In the genomic region with DNA sequence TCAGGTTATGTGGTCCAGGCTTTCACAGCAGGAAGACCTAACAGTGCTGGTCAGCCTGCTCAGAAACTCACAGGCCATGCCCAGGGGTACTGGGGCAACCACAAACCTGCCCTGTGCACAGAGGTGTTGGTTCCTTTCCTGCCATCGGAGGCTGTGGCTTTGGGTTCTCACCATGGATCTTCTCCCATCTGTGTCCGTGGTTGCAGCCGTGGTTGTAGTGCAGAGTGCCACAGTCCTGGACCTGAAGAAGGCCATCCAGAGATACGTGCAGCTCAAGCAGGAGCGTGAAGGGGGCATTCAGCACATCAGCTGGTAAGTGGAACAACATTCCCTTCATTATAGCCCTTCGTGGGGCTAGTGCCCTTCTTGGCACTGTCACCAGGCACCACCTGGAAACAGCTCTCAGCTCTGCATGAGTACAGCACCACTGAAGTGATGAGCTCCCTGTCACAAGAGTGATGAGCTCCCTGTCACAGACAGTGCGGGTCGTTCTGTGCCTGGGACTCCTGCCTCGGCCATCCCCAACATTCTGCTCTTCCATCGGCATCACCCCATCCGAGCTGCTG, we compare ENCODE assay signal across 17 cellular contexts. TPM values are rescaled to one million over a fixed set of nuclear protein-coding genes. Genes with fewer than 3 reads are reported as not detected.
DNase-seq lines count a peak whose midpoint lies in the region; ATAC-seq lines count a peak whose summit lies in the region.
"Had no signal": no experiment of that assay in that cellular context is flagged by ENCODE, and none has a peak within 500 bp of the region (broad histone marks: within the 10 kb centered on the region; RNA-seq: fewer than 3 reads in every experiment).

No MANE protein-coding gene starts in this region.

- H3K27ac ChIP-seq in BLaER1 treated with 17β-estradiol and CSF1 and Interleukin-3, amounts not matched to agents 10 nM and 100 nM = no peak overlapping the region
- H3K27ac ChIP-seq: BLaER1, neutrophil, right lobe of liver, upper lobe of left lung had no signal

- peak overlapping the region in 10 of 11 experiments; percentile 83 to 98 (median 94); a peak in 11 of 22 replicates for H3K4me2 ChIP-seq in BLaER1 treated with 17β-estradiol and CSF1 and Interleukin-3, amounts not matched to agents 10 nM and 100 nM

- intact Hi-C loops in activated T-helper 1 cell treated with anti-CD3 and anti-CD28 coated beads, Interleukin-12 subunit alpha, Interleukin-12 subunit beta, Interleukin-2, Interleukin-4 antibody, amounts not matched to agents 30 ng/mL and 10 ng/mL and 1 ng/mL, durations not matched to agents 14 hours and 24 hours and 36 hours (cut with micrococcal nuclease) = no loop called here

- no peak overlapping the region for H3K27ac Mint-ChIP-seq in T-helper 2 cell treated with Interferon-gamma antibody and Interleukin-4, amounts not matched to agents 5 μg/mL and 100 μg/mL, for 36 hours
- no peak overlapping the region for H3K27ac Mint-ChIP-seq in activated T-helper 1 cell treated with anti-CD3 and anti-CD28 coated beads, Interleukin-12 subunit alpha, Interleukin-12 subunit beta, Interleukin-2, Interleukin-4 antibody, amounts not matched to agents 30 ng/mL and 10 ng/mL and 1 ng/mL, durations not matched to agents 14 hours and 24 hours and 36 hours
- H3K27ac Mint-ChIP-seq in naive B cell = no peak overlapping the region
- H3K27ac Mint-ChIP-seq: H9; stimulated activated naive CD8-positive, alpha-beta T cell treated with anti-CD3 and anti-CD28 coated beads, Interleukin-15, Interleukin-2, amounts not matched to agents 100 ng/mL and 50 ng/mL, for 24 hours had no signal

- peaks cover 0 to 75% (median 43%) of the 10 kb centered on the region in 11 experiments; a peak in 18 of 22 replicates for H4K20me1 ChIP-seq in BLaER1 treated with 17β-estradiol and CSF1 and Interleukin-3, amounts not matched to agents 10 nM and 100 nM

- no peak for ATAC-seq in naive B cell (ENCODE audit: low read depth in 2 of 2)
- ATAC-seq: Panc1, right lobe of liver had no signal

- H3K4me3 Mint-ChIP-seq in T-helper 2 cell treated with Interferon-gamma antibody and Interleukin-4, amounts not matched to agents 5 μg/mL and 100 μg/mL, for 36 hours = peak overlapping the region; percentile 94
- peak overlapping the region; percentile 79 for H3K4me3 Mint-ChIP-seq in activated T-helper 1 cell treated with anti-CD3 and anti-CD28 coated beads, Interleukin-12 subunit alpha, Interleukin-12 subunit beta, Interleukin-2, Interleukin-4 antibody, amounts not matched to agents 30 ng/mL and 10 ng/mL and 1 ng/mL, durations not matched to agents 14 hours and 24 hours and 36 hours
- H3K4me3 Mint-ChIP-seq in naive B cell = peak overlapping the region in 7 of 8 donors; percentile 5 to 100 (median 64)

- peak overlapping the region in 4 of 11 experiments; percentile 83 to 91 (median 88); a peak in 6 of 22 replicates for H3K9ac ChIP-seq in BLaER1 treated with 17β-estradiol and CSF1 and Interleukin-3, amounts not matched to agents 10 nM and 100 nM

- no peak for DNase-seq in T-helper 2 cell treated with Interferon-gamma antibody and Interleukin-4, amounts not matched to agents 5 μg/mL and 100 μg/mL, for 36 hours (ENCODE audit: low spot score)
- DNase-seq in T-helper 2 cell = no peak
- no peak for DNase-seq in activated T-helper 1 cell treated with anti-CD3 and anti-CD28 coated beads, Interleukin-12 subunit alpha, Interleukin-12 subunit beta, Interleukin-2, Interleukin-4 antibody, amounts not matched to agents 30 ng/mL and 10 ng/mL and 1 ng/mL, durations not matched to agents 14 hours and 24 hours and 36 hours (ENCODE audit: low spot score)
- no peak for DNase-seq in naive B cell
- DNase-seq in NCI-H82 treated with DMSO at 0.1 percent for 48 hours (lab: John Stamatoyannopoulos, UW; ENCODE audit: unreplicated experiment) = no peak
- DNase-seq in HuH-7 (ENCODE audit: low spot score) = no peak
- DNase-seq in HAP-1 (ENCODE audit: low spot score in 2 of 2) = no peak
- DNase-seq: activated naive CD4-positive, alpha-beta T cell treated with Interleukin-2 at 50 U/mL for 16 hours; H9; NCI-H2171; upper lobe of left lung had no signal

- H3K4me1 ChIP-seq in BLaER1 treated with 17β-estradiol and CSF1 and Interleukin-3, amounts not matched to agents 10 nM and 100 nM = peaks cover 35 to 46% (median 39%) of the 10 kb centered on the region in 10 experiments
- peaks cover 12% of the 10 kb centered on the region for H3K4me1 ChIP-seq in HAP-1

- H3K9me3 ChIP-seq in BLaER1 treated with 17β-estradiol and CSF1 and Interleukin-3, amounts not matched to agents 10 nM and 100 nM (replicated peaks in 1 of 11) = no peaks in the 10 kb centered on the region
- H3K9me3 ChIP-seq in HAP-1 = no peaks in the 10 kb centered on the region; the same call in 1 of the 2 replicates
- H3K9me3 ChIP-seq: BLaER1, neutrophil, right lobe of liver, upper lobe of left lung had no signal

- H3K36me3 ChIP-seq in BLaER1 treated with 17β-estradiol and CSF1 and Interleukin-3, amounts not matched to agents 10 nM and 100 nM = peaks cover 48 to 70% (median 59%) of the 10 kb centered on the region in 11 experiments
- peaks cover 71% of the 10 kb centered on the region for H3K36me3 ChIP-seq in HAP-1 (replicated peaks)

- H3K4me1 Mint-ChIP-seq in T-helper 2 cell treated with Interferon-gamma antibody and Interleukin-4, amounts not matched to agents 5 μg/mL and 100 μg/mL, for 36 hours (ENCODE audit: low read depth) = peaks cover 21% of the 10 kb centered on the region
- peaks cover 10% of the 10 kb centered on the region for H3K4me1 Mint-ChIP-seq in activated T-helper 1 cell treated with anti-CD3 and anti-CD28 coated beads, Interleukin-12 subunit alpha, Interleukin-12 subunit beta, Interleukin-2, Interleukin-4 antibody, amounts not matched to agents 30 ng/mL and 10 ng/mL and 1 ng/mL, durations not matched to agents 14 hours and 24 hours and 36 hours (ENCODE audit: low read depth)
- H3K4me1 Mint-ChIP-seq in naive B cell = peaks cover 25 to 44% (median 39%) of the 10 kb centered on the region in 3 donors

- H3K9me3 Mint-ChIP-seq in T-helper 2 cell treated with Interferon-gamma antibody and Interleukin-4, amounts not matched to agents 5 μg/mL and 100 μg/mL, for 36 hours = no peaks in the 10 kb centered on the region
- no peaks in the 10 kb centered on the region for H3K9me3 Mint-ChIP-seq in activated T-helper 1 cell treated with anti-CD3 and anti-CD28 coated beads, Interleukin-12 subunit alpha, Interleukin-12 subunit beta, Interleukin-2, Interleukin-4 antibody, amounts not matched to agents 30 ng/mL and 10 ng/mL and 1 ng/mL, durations not matched to agents 14 hours and 24 hours and 36 hours
- H3K9me3 Mint-ChIP-seq in naive B cell = no peaks in the 10 kb centered on the region
- H3K9me3 Mint-ChIP-seq: stimulated activated naive CD8-positive, alpha-beta T cell treated with anti-CD3 and anti-CD28 coated beads, Interleukin-15, Interleukin-2, amounts not matched to agents 100 ng/mL and 50 ng/mL, for 24 hours had no signal

- in situ Hi-C loops in HAP-1 (cut with MboI; ENCODE audit: low sequenced_read_pairs) = no loop called here

- no peaks in the 10 kb centered on the region for H3K27me3 ChIP-seq in BLaER1 treated with 17β-estradiol and CSF1 and Interleukin-3, amounts not matched to agents 10 nM and 100 nM
- H3K27me3 ChIP-seq in HAP-1 (ENCODE audit: low read depth) = no peaks in the 10 kb centered on the region
- H3K27me3 ChIP-seq: BLaER1, neutrophil, right lobe of liver, upper lobe of left lung had no signal

- no peak overlapping the region; a peak in 1 of 20 replicates for H3K4me3 ChIP-seq in BLaER1 treated with 17β-estradiol and CSF1 and Interleukin-3, amounts not matched to agents 10 nM and 100 nM
- H3K4me3 ChIP-seq in HAP-1 = no peak overlapping the region
- H3K4me3 ChIP-seq: right lobe of liver, upper lobe of left lung had no signal

- peaks cover 38% of the 10 kb centered on the region for H3K36me3 Mint-ChIP-seq in T-helper 2 cell treated with Interferon-gamma antibody and Interleukin-4, amounts not matched to agents 5 μg/mL and 100 μg/mL, for 36 hours (ENCODE audit: low read depth)
- peaks cover 27% of the 10 kb centered on the region for H3K36me3 Mint-ChIP-seq in activated T-helper 1 cell treated with anti-CD3 and anti-CD28 coated beads, Interleukin-12 subunit alpha, Interleukin-12 subunit beta, Interleukin-2, Interleukin-4 antibody, amounts not matched to agents 30 ng/mL and 10 ng/mL and 1 ng/mL, durations not matched to agents 14 hours and 24 hours and 36 hours (ENCODE audit: low read depth)
- peaks cover 0 to 7% of the 10 kb centered on the region in 2 donors for H3K36me3 Mint-ChIP-seq in naive B cell

- no peaks in the 10 kb centered on the region for H3K27me3 Mint-ChIP-seq in T-helper 2 cell treated with Interferon-gamma antibody and Interleukin-4, amounts not matched to agents 5 μg/mL and 100 μg/mL, for 36 hours (ENCODE audit: low read depth)
- H3K27me3 Mint-ChIP-seq in activated T-helper 1 cell treated with anti-CD3 and anti-CD28 coated beads, Interleukin-12 subunit alpha, Interleukin-12 subunit beta, Interleukin-2, Interleukin-4 antibody, amounts not matched to agents 30 ng/mL and 10 ng/mL and 1 ng/mL, durations not matched to agents 14 hours and 24 hours and 36 hours (ENCODE audit: insufficient read depth) = peaks cover 3% of the 10 kb centered on the region
- no peaks in the 10 kb centered on the region for H3K27me3 Mint-ChIP-seq in naive B cell
- H3K27me3 Mint-ChIP-seq: stimulated activated naive CD8-positive, alpha-beta T cell treated with anti-CD3 and anti-CD28 coated beads, Interleukin-15, Interleukin-2, amounts not matched to agents 100 ng/mL and 50 ng/mL, for 24 hours had no signal

RNA-seq across cellular contexts. Expression of gene SNRNP25, which starts 2.0 kb away (rescaled TPM):
- total RNA-seq in activated T-helper 1 cell treated with anti-CD3 and anti-CD28 coated beads, Interleukin-12 subunit alpha, Interleukin-12 subunit beta, Interleukin-2, Interleukin-4 antibody, amounts not matched to agents 30 ng/mL and 10 ng/mL and 1 ng/mL, durations not matched to agents 14 hours and 24 hours and 36 hours = 98.9 and 101 TPM in 2 replicates
- 100 to 1,000 TPM in 1 of 6 donors, 10 to 100 TPM in 5; 43.3 to 111 (median 67.2) TPM for polyA plus RNA-seq in naive B cell (ENCODE audit: low read depth in 6 of 6)

RNA-seq across cellular contexts. Expression of gene POLR3K, which starts 2.2 kb away (rescaled TPM):
- 90.6 and 91.3 TPM in 2 replicates for total RNA-seq in activated T-helper 1 cell treated with anti-CD3 and anti-CD28 coated beads, Interleukin-12 subunit alpha, Interleukin-12 subunit beta, Interleukin-2, Interleukin-4 antibody, amounts not matched to agents 30 ng/mL and 10 ng/mL and 1 ng/mL, durations not matched to agents 14 hours and 24 hours and 36 hours
- 10 to 100 TPM; 39.0 to 57.3 (median 52.7) TPM for polyA plus RNA-seq in naive B cell (ENCODE audit: low read depth in 6 of 6)

RNA-seq across cellular contexts. Expression of gene RHBDF1, which starts 16.8 kb away (rescaled TPM):
- total RNA-seq in activated T-helper 1 cell treated with anti-CD3 and anti-CD28 coated beads, Interleukin-12 subunit alpha, Interleukin-12 subunit beta, Interleukin-2, Interleukin-4 antibody, amounts not matched to agents 30 ng/mL and 10 ng/mL and 1 ng/mL, durations not matched to agents 14 hours and 24 hours and 36 hours = 0.52 and 0.96 TPM in 2 replicates
- under 1 TPM in 1 of 6 donors, not detected in 5; 0.08 TPM for polyA plus RNA-seq in naive B cell (ENCODE audit: low read depth in 6 of 6)

RNA-seq across cellular contexts. Expression of gene MPG, which starts 22.4 kb away (rescaled TPM):
- 73.9 and 77.5 TPM in 2 replicates for total RNA-seq in activated T-helper 1 cell treated with anti-CD3 and anti-CD28 coated beads, Interleukin-12 subunit alpha, Interleukin-12 subunit beta, Interleukin-2, Interleukin-4 antibody, amounts not matched to agents 30 ng/mL and 10 ng/mL and 1 ng/mL, durations not matched to agents 14 hours and 24 hours and 36 hours
- 100 to 1,000 TPM in 1 of 6 donors, 10 to 100 TPM in 5; 81.3 to 119 (median 84.6) TPM for polyA plus RNA-seq in naive B cell (ENCODE audit: low read depth in 6 of 6)
